In genomic region chr3:37766220-37766605, GRCh38 we compare ENCODE assay signal across 15 cellular contexts.
DNase-seq lines count a peak whose midpoint lies in the region; ATAC-seq and TF ChIP-seq lines count a peak whose summit lies in the region.
"Had no signal": no experiment of that assay in that cellular context is flagged by ENCODE, and none has a peak within 500 bp of the region (broad histone marks: within the 10 kb centered on the region; RNA-seq: fewer than 3 reads in every experiment).

No MANE protein-coding gene starts in this region.

- H3K9me3 ChIP-seq in HEK293 (ENCODE audit: control insufficient read depth, insufficient read depth, low read depth, low read length): no peaks in the 10 kb centered on the region
- H3K9me3 ChIP-seq in adrenal gland (replicated peaks in 1 of 3): no peaks in the 10 kb centered on the region
- no peaks in the 10 kb centered on the region for H3K9me3 ChIP-seq in lower lobe of right lung
- H3K9me3 ChIP-seq in spleen: no peaks in the 10 kb centered on the region

- no peak for TF ChIP-seq CTCF in HEK293 (tag by site-specific recombination; IDR thresholded peaks at IDR 0.05)
- no peak for TF ChIP-seq CTCF in adrenal gland (IDR thresholded peaks at IDR 0.05)
- no peak for TF ChIP-seq CTCF in lower lobe of right lung (IDR thresholded peaks at IDR 0.05)
- no peak for TF ChIP-seq CTCF in spleen (IDR thresholded peaks at IDR 0.05 in 8 of 11, conservative IDR thresholded peaks at IDR 0.05 in 3 of 11)
- no peak for TF ChIP-seq CTCF in RWPE1 (conservative IDR thresholded peaks at IDR 0.05; ENCODE audit: low read depth)

- H3K4me3 ChIP-seq in HEK293 (ENCODE audit: low read depth, low read length): no peak overlapping the region
- no peak overlapping the region for H3K4me3 ChIP-seq in adrenal gland
- no peak overlapping the region for H3K4me3 ChIP-seq in lower lobe of right lung
- H3K4me3 ChIP-seq in spleen: no peak overlapping the region

- 0 out of 2 replicates have a peak, but pooled peaks cover 3% of the 10 kb centered on the region for H3K4me1 ChIP-seq in HEK293 (ENCODE audit: control insufficient read depth, insufficient read depth, low read length)
- peaks cover 48 to 79% of the 10 kb centered on the region in 2 donors for H3K4me1 ChIP-seq in adrenal gland (replicated peaks in 1 of 2)
- H3K4me1 ChIP-seq in lower lobe of right lung: peaks cover 65% of the 10 kb centered on the region
- H3K4me1 ChIP-seq in spleen: peaks cover 4 to 62% (median 25%) of the 10 kb centered on the region in 6 donors
- H3K4me1 ChIP-seq: foreskin keratinocyte had no signal

- POLR2A ChIA-PET in HEK293 (lab: Yijun Ruan, JAX) (no interaction called here), RWPE1 (lab: Yijun Ruan, JAX; ENCODE audit: low non-redundant PET) (no interaction called here)

- H3K27ac ChIP-seq in HEK293 (ENCODE audit: extremely low read depth, low read depth, low read length) (no peak overlapping the region), adrenal gland (peak overlapping the region in 3 of 5 donors; percentile 5 to 52 (median 52)), lower lobe of right lung (peak overlapping the region; percentile 61), spleen (peak overlapping the region in 7 of 8 donors; percentile 53 to 72 (median 62)), RWPE1 (no peak overlapping the region)
- H3K27ac ChIP-seq: foreskin keratinocyte, parathyroid adenoma had no signal

- ATAC-seq in lower lobe of right lung (peak in 1 of 2 donors; percentile 31), GM18498 (IDR thresholded peaks at IDR 0.05; ENCODE audit: unreplicated experiment) (no peak), esophagus mucosa (no peak)
- ATAC-seq: effector memory CD8-positive, alpha-beta T cell; foreskin keratinocyte had no signal

- 25 to 54% (median 32%) methylated on average over 1 of the region's 1 CpG for WGBS in adrenal gland, 4 donors
- 50 to 60% (median 58%) methylated on average over 1 of the region's 1 CpG for WGBS in spleen, 5 donors

- intact Hi-C loops in adrenal gland (cut with DNase I): no loop called here
- intact Hi-C loops in lower lobe of right lung (cut with DNase I): no loop called here
- intact Hi-C loops in spleen (cut with DNase I; ENCODE audit: low total_unique reads): no loop called here

- DNase-seq in adrenal gland: no peak
- DNase-seq in lower lobe of right lung: no peak
- no peak for DNase-seq in spleen
- DNase-seq in GOT3 (lab: John Stamatoyannopoulos, UW): no peak
- DNase-seq in RWPE1 (ENCODE audit: low spot score): no peak
- DNase-seq: activated CD4-positive, CD25-positive, alpha-beta regulatory T cell treated with anti-CD3 and anti-CD28 coated beads, Interleukin-2, amount 50 U/mL, for 72 hours; activated naive CD4-positive, alpha-beta T cell treated with anti-CD3 and anti-CD28 coated beads, Interleukin-2, amount 50 U/mL, for 16 hours; effector memory CD8-positive, alpha-beta T cell; foreskin keratinocyte; RPMI8226; T-helper 2 cell had no signal

- H3K36me3 ChIP-seq in HEK293 (ENCODE audit: control insufficient read depth in 2 of 2, insufficient read depth in 1 of 2, low read length in 2 of 2) (no peaks in the 10 kb centered on the region), adrenal gland (replicated peaks in 1 of 2) (no peaks in the 10 kb centered on the region), lower lobe of right lung (no peaks in the 10 kb centered on the region), spleen (peaks cover 0 to 31% (median 0%) of the 10 kb centered on the region in 6 donors)

- TF ChIP-seq POLR2A in adrenal gland (IDR thresholded peaks at IDR 0.05) (no peak), spleen (IDR thresholded peaks at IDR 0.05) (no peak)

- no peaks in the 10 kb centered on the region for H3K27me3 ChIP-seq in adrenal gland
- no peaks in the 10 kb centered on the region for H3K27me3 ChIP-seq in lower lobe of right lung (ENCODE audit: low read depth)
- H3K27me3 ChIP-seq in spleen (replicated peaks in 1 of 7): no peaks in the 10 kb centered on the region

- CTCF ChIA-PET in HEK293 (lab: Yijun Ruan, JAX) (no interaction called here), RWPE1 (lab: Yijun Ruan, JAX) (no interaction called here)

TF ChIP-seq in HEK293, 187 proteins besides CTCF, POLR2A, EP300 and RAD21:
- TF ChIP-seq OSR2 (tag by site-specific recombination; IDR thresholded peaks at IDR 0.05) (0 out of 2 replicates have a peak, but pooled peaks have one; percentile 16), ZNF629 (tag by site-specific recombination; IDR thresholded peaks at IDR 0.05) (peak; percentile 29; the same call in 1 of the 2 replicates), MZF1 (tag by site-specific recombination; IDR thresholded peaks at IDR 0.05; ENCODE audit: borderline replicate concordance) (peak; percentile 11; the same call in 1 of the 2 replicates), GLIS1 (tag by site-specific recombination; IDR thresholded peaks at IDR 0.05) (peak; percentile 86), ZNF24 (tag by site-specific recombination; IDR thresholded peaks at IDR 0.05) (0 out of 2 replicates have a peak, but pooled peaks have one; percentile 40), PBX3 (CRISPR knock-in tag; IDR thresholded peaks at IDR 0.05) (no peak), ZNF324 (tag by site-specific recombination; IDR thresholded peaks at IDR 0.05) (no peak)

Comparison
In these comparisons a context has a peak if more than half of its experiments do, and no peak if none do; other contexts are left out.
1. H3K27ac ChIP-seq: peak in adrenal gland (3 of 5), lower lobe of right lung (single experiment) and spleen (7 of 8); none in HEK293 (single experiment) and RWPE1 (single experiment).